20 cellular contexts compared by ENCODE assay signal in the genomic region with DNA sequence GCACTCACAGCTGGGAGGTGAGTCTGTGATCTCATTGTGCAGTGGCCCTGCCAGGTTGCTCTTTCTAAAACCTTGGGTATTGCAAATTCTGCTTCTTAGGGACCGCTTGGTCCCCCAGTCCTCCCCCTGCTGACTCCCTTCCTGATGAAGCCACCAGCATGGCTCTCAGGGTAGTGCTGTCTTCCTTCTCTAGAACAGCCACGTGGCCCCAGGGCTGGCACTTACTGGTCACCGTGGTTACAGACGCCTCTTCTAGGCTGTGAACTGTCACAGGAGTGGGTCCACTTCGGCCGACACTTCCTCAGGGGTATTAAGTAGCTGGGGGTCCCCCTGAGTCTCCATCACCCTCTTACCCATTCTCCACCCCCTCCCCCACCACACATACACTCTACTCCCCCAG. TPM values are rescaled to one million over a fixed set of nuclear protein-coding genes. Genes with fewer than 3 reads are reported as not detected.
"Had no signal": no experiment of that assay in that cellular context is flagged by ENCODE, and none has a peak within 500 bp of the region (broad histone marks: within the 10 kb centered on the region; RNA-seq: fewer than 3 reads in every experiment).

No MANE protein-coding gene starts in this region.

- H3K27me3 ChIP-seq: foreskin keratinocyte, thyroid gland had no signal

- H2AFZ ChIP-seq: parathyroid adenoma had no signal

- H3K27ac ChIP-seq: foreskin keratinocyte, parathyroid adenoma, thyroid gland had no signal

- H3K4me1 ChIP-seq: parathyroid adenoma had no signal

- DNase-seq: activated CD4-positive, alpha-beta T cell treated with anti-CD3 and anti-CD28 coated beads, Interleukin-2, amount 10 ng/mL, durations not matched to agents 24 days and 14 days; activated CD8-positive, alpha-beta T cell treated with anti-CD3 and anti-CD28 coated beads for 36 hours; activated naive CD4-positive, alpha-beta T cell; activated naive CD8-positive, alpha-beta T cell treated with anti-CD3 and anti-CD28 coated beads for 36 hours; activated T-cell treated with anti-CD3 and anti-CD28 coated beads, Interleukin-2, amount 50 U/mL, for 1 hour; amniotic stem cell; effector memory CD8-positive, alpha-beta T cell; foreskin keratinocyte; left ventricle myocardium superior; mesendoderm; natural killer cell; stimulated activated naive B cell treated with anti-CD40 and anti-IgM and Interleukin-4, amounts not matched to agents 10 μg/mL and 1 μg/mL and 100 μg/mL, for 72 hours; thyroid gland had no signal

- H3K9ac ChIP-seq: parathyroid adenoma had no signal

- H3K36me3 ChIP-seq: thyroid gland had no signal

- H3K9me3 ChIP-seq: thyroid gland had no signal

- H3K4me3 ChIP-seq: thyroid gland had no signal

RNA-seq across cellular contexts. Expression of gene HTRA1, which starts 2.7 kb away (rescaled TPM):
- total RNA-seq: activated CD4-positive, alpha-beta T cell treated with anti-CD3 and anti-CD28 coated beads, Interleukin-2, amount 10 ng/mL, durations not matched to agents 24 days and 14 days; activated CD8-positive, alpha-beta T cell treated with anti-CD3 and anti-CD28 coated beads for 36 hours; activated naive CD8-positive, alpha-beta T cell treated with anti-CD3 and anti-CD28 coated beads for 36 hours; activated T-helper 17 cell treated with anti-CD3 and anti-CD28 coated beads, Interleukin-2, amount 50 U/mL, for 72 hours; natural killer cell; T-helper 1 cell treated with Interleukin-12 subunit alpha and Interleukin-12 subunit beta and Interleukin-4 antibody, amounts not matched to agents 30 ng/mL and 1 ng/mL, for 36 hours had no signal

RNA-seq across cellular contexts. Expression of gene ARMS2, which starts 4.2 kb away (rescaled TPM):
- total RNA-seq: activated CD4-positive, alpha-beta T cell treated with anti-CD3 and anti-CD28 coated beads, Interleukin-2, amount 10 ng/mL, durations not matched to agents 24 days and 14 days; activated CD8-positive, alpha-beta T cell treated with anti-CD3 and anti-CD28 coated beads for 36 hours; activated naive CD8-positive, alpha-beta T cell treated with anti-CD3 and anti-CD28 coated beads for 36 hours; activated T-helper 17 cell treated with anti-CD3 and anti-CD28 coated beads, Interleukin-2, amount 50 U/mL, for 72 hours; dermis blood vessel endothelial cell; fibroblast of lung; foreskin keratinocyte; kidney epithelial cell; left ventricle myocardium superior; natural killer cell; T-helper 1 cell treated with Interleukin-12 subunit alpha and Interleukin-12 subunit beta and Interleukin-4 antibody, amounts not matched to agents 30 ng/mL and 1 ng/mL, for 36 hours; thyroid gland; urinary bladder had no signal
- polyA plus RNA-seq: fibroblast of lung, foreskin keratinocyte, urinary bladder had no signal
